ENCODE assay signal across 1 cellular context in the genomic region with DNA sequence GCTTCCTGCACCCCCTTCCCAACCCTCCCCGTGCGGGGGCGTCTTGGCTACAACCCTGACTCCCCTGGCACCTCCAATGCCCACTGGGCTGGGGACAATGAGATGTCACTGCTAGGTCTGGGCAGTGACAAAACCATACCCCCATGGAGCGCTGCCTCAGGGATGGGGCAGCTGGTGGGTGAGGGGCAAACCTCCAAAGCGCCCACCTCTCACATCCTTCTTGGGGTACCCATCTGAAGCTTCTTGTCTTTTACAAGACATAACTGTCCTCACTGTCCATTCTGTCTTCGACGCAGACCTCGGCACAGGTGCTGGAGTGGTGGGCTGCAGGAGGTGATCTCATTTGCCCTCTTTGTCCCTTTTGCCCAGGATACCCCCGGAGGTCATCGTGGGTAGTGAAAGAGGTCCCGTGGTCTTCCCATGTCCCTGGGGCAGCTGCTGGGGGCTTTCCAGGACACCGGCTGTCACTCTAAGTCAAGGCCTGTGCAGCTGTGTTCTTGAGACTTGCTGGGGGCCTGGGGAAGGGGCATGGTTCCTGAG.
TF ChIP-seq lines count a peak whose summit lies in the region.

No MANE protein-coding gene starts in this region.

TF ChIP-seq in WTC11, 78 proteins besides CTCF, POLR2A, EP300 and RAD21 (continued from another document):
- TF ChIP-seq, protein P1, sequence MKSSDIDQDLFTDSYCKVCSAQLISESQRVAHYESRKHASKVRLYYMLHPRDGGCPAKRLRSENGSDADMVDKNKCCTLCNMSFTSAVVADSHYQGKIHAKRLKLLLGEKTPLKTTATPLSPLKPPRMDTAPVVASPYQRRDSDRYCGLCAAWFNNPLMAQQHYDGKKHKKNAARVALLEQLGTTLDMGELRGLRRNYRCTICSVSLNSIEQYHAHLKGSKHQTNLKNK (CRISPR knock-in tag; IDR thresholded peaks at IDR 0.05): no peak
- TF ChIP-seq OVOL2 (CRISPR knock-in tag; IDR thresholded peaks at IDR 0.05; ENCODE audit: borderline replicate concordance): no peak
